In genomic region chr12:67721216-67721615, GRCh38 we compare ENCODE assay signal across 15 cellular contexts.
A peak's percentile ranks its signal among the peaks of the same experiment; 100 is the strongest.
DNase-seq lines count a peak whose midpoint lies in the region; ATAC-seq and TF ChIP-seq lines count a peak whose summit lies in the region.
"Had no signal": no experiment of that assay in that cellular context is flagged by ENCODE, and none has a peak within 500 bp of the region (broad histone marks: within the 10 kb centered on the region; RNA-seq: fewer than 3 reads in every experiment).

No MANE protein-coding gene starts in this region.

- no peak overlapping the region for H2AFZ ChIP-seq in smooth muscle cell (ENCODE audit: low read depth)

- H3K36me3 Mint-ChIP-seq in endodermal cell (ENCODE audit: low read depth): no peaks in the 10 kb centered on the region
- H3K36me3 Mint-ChIP-seq: CD4-positive, CD25-positive, alpha-beta regulatory T cell had no signal

- no peak overlapping the region for H3K27ac ChIP-seq in endodermal cell (ENCODE audit: low read depth, low read length)
- peak overlapping the region; percentile 18 to 75 for H3K27ac ChIP-seq in lung (ENCODE audit: low read depth in 1 of 2, low read length in 1 of 2)
- H3K27ac ChIP-seq in smooth muscle cell (ENCODE audit: low read depth): peak overlapping the region; percentile 91

- DNase-seq in DMS53 (lab: John Stamatoyannopoulos, UW) (peak; percentile 65), DMS53 treated with DMSO at 0.1 percent for 48 hours (lab: John Stamatoyannopoulos, UW; ENCODE audit: unreplicated experiment) (no peak), endodermal cell (peak; percentile 30), lung (ENCODE audit: low spot score) (peak; percentile 32), smooth muscle cell (lab: John Stamatoyannopoulos, UW; ENCODE audit: unreplicated experiment) (no peak), glomerular visceral epithelial cell (ENCODE audit: extremely low spot score) (no peak), DMS153 (lab: John Stamatoyannopoulos, UW) (no peak), NCI-H1048 (lab: John Stamatoyannopoulos, UW) (no peak)
- DNase-seq: 8988T; activated CD4-positive, alpha-beta T cell treated with anti-CD3 and anti-CD28 coated beads, Interleukin-2, amount 50 U/mL, for 48 hours; CD4-positive, CD25-positive, alpha-beta regulatory T cell; GDM1; NCI-H1436 treated with DMSO at 0.1 percent for 48 hours; SHP77; stimulated activated naive CD4-positive, alpha-beta T cell had no signal

- no peak overlapping the region for H3K4me3 ChIP-seq in endodermal cell (ENCODE audit: low read length)
- no peak overlapping the region for H3K4me3 ChIP-seq in lung
- H3K4me3 ChIP-seq in smooth muscle cell: no peak overlapping the region

- no peaks in the 10 kb centered on the region for H3K27me3 ChIP-seq in endodermal cell (ENCODE audit: control insufficient read depth, insufficient read depth, low read length, poor library complexity, severe bottlenecking)
- H3K27me3 ChIP-seq in lung (ENCODE audit: control insufficient read depth, insufficient read depth): no peaks in the 10 kb centered on the region
- no peaks in the 10 kb centered on the region for H3K27me3 ChIP-seq in smooth muscle cell (ENCODE audit: low read depth)

- H3K4me2 ChIP-seq in smooth muscle cell: peak overlapping the region; percentile 60

- H3K36me3 ChIP-seq in endodermal cell (ENCODE audit: control insufficient read depth, insufficient read depth, low read length) (no peaks in the 10 kb centered on the region), lung (ENCODE audit: control insufficient read depth in 2 of 2, insufficient read depth in 2 of 2, low read length in 2 of 2) (no peaks in the 10 kb centered on the region), smooth muscle cell (ENCODE audit: low read depth) (no peaks in the 10 kb centered on the region)

- H3K9me3 Mint-ChIP-seq in endodermal cell: peaks cover 8% of the 10 kb centered on the region
- H3K9me3 Mint-ChIP-seq: CD4-positive, CD25-positive, alpha-beta regulatory T cell had no signal

- H3K4me3 Mint-ChIP-seq in endodermal cell: no peak overlapping the region
- H3K4me3 Mint-ChIP-seq: CD4-positive, CD25-positive, alpha-beta regulatory T cell had no signal

- no peaks in the 10 kb centered on the region for H3K79me2 ChIP-seq in smooth muscle cell (ENCODE audit: low read depth)

- peaks cover 5% of the 10 kb centered on the region for H3K27me3 Mint-ChIP-seq in endodermal cell (ENCODE audit: insufficient read depth)

- no peaks in the 10 kb centered on the region for H4K20me1 ChIP-seq in smooth muscle cell (ENCODE audit: low read depth)

- ATAC-seq in lung (ENCODE audit: insufficient read depth, low FRiP score): peak; percentile 11

- no peaks in the 10 kb centered on the region for H3K4me1 ChIP-seq in endodermal cell (ENCODE audit: control insufficient read depth, insufficient read depth, low read length)
- peaks cover 3 to 14% of the 10 kb centered on the region in 2 donors for H3K4me1 ChIP-seq in lung (ENCODE audit: control insufficient read depth in 2 of 2, insufficient read depth in 2 of 2, low read length in 2 of 2)
- H3K4me1 ChIP-seq in smooth muscle cell (ENCODE audit: low read depth): no peaks in the 10 kb centered on the region

- H3K27ac Mint-ChIP-seq in endodermal cell: no peak overlapping the region

- peaks cover 8% of the 10 kb centered on the region for H3F3A ChIP-seq in smooth muscle cell (ENCODE audit: low read depth)

- H3K9ac ChIP-seq in endodermal cell (ENCODE audit: extremely low read depth, low read length, poor library complexity, severe bottlenecking) (no peak overlapping the region), smooth muscle cell (ENCODE audit: low read depth) (peak overlapping the region; percentile 63)

- H3K9me3 ChIP-seq in endodermal cell (ENCODE audit: control insufficient read depth, low read length) (peaks cover 8% of the 10 kb centered on the region), lung (ENCODE audit: control insufficient read depth in 2 of 2, insufficient read depth in 1 of 2, low read length in 1 of 2) (no peaks in the 10 kb centered on the region), smooth muscle cell (replicated peaks; ENCODE audit: low read depth) (no peaks in the 10 kb centered on the region)

- 82 to 86% methylated on average over 3 to 4 of the region's 4 CpGs for WGBS in endodermal cell (ENCODE audit: insufficient coverage in 1 of 2, insufficient read length in 1 of 2), 2 experiments
- WGBS in lung, 2 donors: 36 to 68% methylated on average over 4 of the region's 4 CpGs
- WGBS in smooth muscle cell (ENCODE audit: low lambda C conversion rate): 55% methylated on average over 4 of the region's 4 CpGs

- no peak for TF ChIP-seq CTCF in endodermal cell (conservative IDR thresholded peaks at IDR 0.05)
- TF ChIP-seq CTCF in lung (IDR thresholded peaks at IDR 0.05; ENCODE audit: control extremely low read depth, extremely low read depth): no peak
- TF ChIP-seq CTCF in smooth muscle cell (IDR thresholded peaks at IDR 0.05; ENCODE audit: borderline replicate concordance, insufficient read depth, poor library complexity, severe bottlenecking): no peak

- peaks cover under 1% of the 10 kb centered on the region for H3K4me1 Mint-ChIP-seq in endodermal cell

Comparison
In these comparisons a context has a peak if more than half of its experiments do, and no peak if none do; other contexts are left out.
1. DNase-seq: peak in DMS53 (single experiment), endodermal cell (single experiment) and lung (single experiment); none in DMS53 treated with DMSO at 0.1 percent for 48 hours (single experiment), smooth muscle cell (single experiment), glomerular visceral epithelial cell (single experiment), DMS153 (single experiment) and NCI-H1048 (single experiment).